ENCODE assay signal across 13 cellular contexts in genomic region chr1:27074175-27074780, GRCh38.
DNase-seq lines count a peak whose midpoint lies in the region; ATAC-seq lines count a peak whose summit lies in the region.
"Had no signal": no experiment of that assay in that cellular context is flagged by ENCODE, and none has a peak within 500 bp of the region (broad histone marks: within the 10 kb centered on the region; RNA-seq: fewer than 3 reads in every experiment).

No MANE protein-coding gene starts in this region.

- no peaks in the 10 kb centered on the region for H3K9me3 Mint-ChIP-seq in effector memory CD8-positive, alpha-beta T cell
- H3K9me3 Mint-ChIP-seq: activated T-cell treated with anti-CD3 and anti-CD28 coated beads, Interleukin-2, amount 50 U/mL, for 4 hours; CD8-positive, alpha-beta T cell; nephron had no signal

- H3K27ac Mint-ChIP-seq in effector memory CD8-positive, alpha-beta T cell = no peak overlapping the region
- H3K27ac Mint-ChIP-seq: CD8-positive, alpha-beta T cell; nephron had no signal

- no peaks in the 10 kb centered on the region for H3K36me3 Mint-ChIP-seq in effector memory CD8-positive, alpha-beta T cell (ENCODE audit: insufficient read depth)
- H3K36me3 Mint-ChIP-seq: CD8-positive, alpha-beta T cell had no signal

- H3K4me3 Mint-ChIP-seq in effector memory CD8-positive, alpha-beta T cell = no peak overlapping the region
- H3K4me3 Mint-ChIP-seq: activated T-cell treated with anti-CD3 and anti-CD28 coated beads, Interleukin-2, amount 50 U/mL, for 4 hours; CD8-positive, alpha-beta T cell; nephron had no signal

- DNase-seq in EL = peak; percentile 41
- peak; percentile 16 for DNase-seq in KG1 (lab: John Stamatoyannopoulos, UW)
- peak; percentile 10 for DNase-seq in amniotic epithelial cell (ENCODE audit: low read depth)
- DNase-seq in myocyte (ENCODE audit: low read depth) = peak; percentile 40
- no peak for DNase-seq in effector memory CD8-positive, alpha-beta T cell
- DNase-seq in HuH-7 (ENCODE audit: low spot score) = no peak
- no peak for DNase-seq in stimulated activated CD4-positive, alpha-beta T cell treated with anti-CD3 and anti-CD28 coated beads, Interleukin-15, amount 100 ng/mL, for 24 hours
- DNase-seq: activated T-cell treated with anti-CD3 and anti-CD28 coated beads, Interleukin-2, amount 50 U/mL, for 4 hours; anterior cingulate cortex; CD8-positive, alpha-beta T cell; gastrocnemius medialis; right cardiac atrium had no signal

- no peak for ATAC-seq in effector memory CD8-positive, alpha-beta T cell (replicated peaks)
- ATAC-seq: activated T-cell treated with anti-CD3 and anti-CD28 coated beads, Interleukin-2, amount 50 U/mL, for 4 hours; CD8-positive, alpha-beta T cell; gastrocnemius medialis had no signal

- H3K4me1 Mint-ChIP-seq in effector memory CD8-positive, alpha-beta T cell (ENCODE audit: low read depth in 2 of 2) = no peaks in the 10 kb centered on the region

- H3K27me3 Mint-ChIP-seq in effector memory CD8-positive, alpha-beta T cell = peaks cover 5 to 25% of the 10 kb centered on the region in 2 donors

Comparison
In these comparisons a context has a peak if more than half of its experiments do, and no peak if none do; other contexts are left out.
1. DNase-seq: peak in EL (single experiment), KG1 (single experiment), amniotic epithelial cell (single experiment) and myocyte (single experiment); none in effector memory CD8-positive, alpha-beta T cell (0 of 3), HuH-7 (single experiment) and stimulated activated CD4-positive, alpha-beta T cell treated with anti-CD3 and anti-CD28 coated beads, Interleukin-15, amount 100 ng/mL, for 24 hours (single experiment).